ENCODE assay signal across 8 cellular contexts in the genomic region with DNA sequence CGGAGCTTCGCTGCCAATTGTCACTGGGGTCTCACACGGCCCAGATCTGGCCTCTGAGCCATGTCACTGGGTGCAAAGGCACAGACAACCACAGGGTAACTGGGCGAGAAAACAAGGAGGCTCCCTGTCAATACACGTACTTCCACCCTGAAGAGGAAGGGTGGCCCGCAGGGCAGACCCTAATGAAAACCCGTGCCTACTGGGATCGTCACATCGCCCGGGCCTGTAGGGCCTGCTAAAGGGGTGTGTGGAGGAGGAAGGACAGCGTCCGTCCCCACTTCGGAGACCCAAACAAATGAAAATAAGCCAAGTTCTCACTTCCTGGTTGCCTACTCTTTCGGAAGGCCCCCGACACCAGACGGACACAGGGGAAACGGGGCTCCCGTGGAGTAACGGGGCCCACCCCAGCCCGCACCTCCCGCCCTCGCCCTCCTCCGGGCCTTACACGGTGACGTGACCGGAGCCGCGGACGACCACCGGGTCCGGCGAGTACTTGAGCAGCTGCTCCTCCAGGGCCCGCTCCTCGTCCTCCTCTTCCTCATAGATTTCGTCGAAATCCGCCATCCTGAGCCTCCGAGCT. TPM values are rescaled to one million over a fixed set of nuclear protein-coding genes. Genes with fewer than 3 reads are reported as not detected.
DNase-seq lines count a peak whose midpoint lies in the region; ATAC-seq and TF ChIP-seq lines count a peak whose summit lies in the region.

No MANE protein-coding gene starts in this region.

- no peak for TF ChIP-seq CTCF in dorsolateral prefrontal cortex (IDR thresholded peaks at IDR 0.05 in 54 of 56, conservative IDR thresholded peaks at IDR 0.05 in 2 of 56; ENCODE audit: low read depth in 1 of 56, partially characterized antibody in 56 of 56)

- no peaks in the 10 kb centered on the region for H3K27me3 ChIP-seq in dorsolateral prefrontal cortex

- intact Hi-C loops in dorsolateral prefrontal cortex (cut with DNase I): loop anchor here (10.0 kb wide), 3 partner anchors 171 to 1349 kb away; a partner anchor contains a TSS

- in situ Hi-C loops in Caki2 (cut with HindIII; ENCODE audit: low pct_unique_long_range_greater_than_20kb, low sequenced_read_pairs): no loop called here

- DNase-seq in Caki2 (ENCODE audit: low read depth) (peak; percentile 43), HK-2 (ENCODE audit: unreplicated experiment) (peak; percentile 36), dorsolateral prefrontal cortex (peak in 5 of 10 donors; percentile 9 to 48 (median 29)), medulla oblongata (ENCODE audit: extremely low spot score) (peak; percentile 62), NCI-H1048 (lab: John Stamatoyannopoulos, UW) (no peak)
- peak; percentile 48 for DNase-seq in stimulated activated CD8-positive, alpha-beta memory T cell treated with anti-CD3 and anti-CD28 coated beads, Interleukin-4, amount 100 ng/mL, for 48 hours

- peak overlapping the region; percentile 56 to 99 (median 94) for H3K4me3 ChIP-seq in dorsolateral prefrontal cortex

- H3K27ac ChIP-seq in dorsolateral prefrontal cortex: peak overlapping the region in 57 of 59 donors; percentile 1 to 94 (median 85)

- ATAC-seq in GM19463 (IDR thresholded peaks at IDR 0.05; ENCODE audit: unreplicated experiment): peak; percentile 21
- peak; percentile 10 to 12 for ATAC-seq in activated CD4-positive, CD25-positive, alpha-beta regulatory T cell treated with anti-CD3 and anti-CD28 coated beads, Interleukin-2, amount 50 U/mL, for 24 hours

RNA-seq across cellular contexts. Expression of a gene that starts 0.6 kb away (rescaled TPM):
- total RNA-seq in Caki2 (2014; rRNA removed; shearing (Covaris generic); ENCODE audit: low replicate concordance): 22.6 and 29.6 TPM in 2 replicates
- total RNA-seq in dorsolateral prefrontal cortex: 10 to 100 TPM; 10.0 to 28.8 (median 19.4) TPM

RNA-seq across cellular contexts. Expression of a gene that starts 36.1 kb away (rescaled TPM):
- not detected in 2 replicates for total RNA-seq in Caki2 (2014; rRNA removed; shearing (Covaris generic); ENCODE audit: low replicate concordance)
- 1 to 10 TPM in 37 of 120 experiments, under 1 TPM in 52, not detected in 31; 0.22 to 3.0 (median 0.85) TPM for total RNA-seq in dorsolateral prefrontal cortex
